ENCODE assay signal across 14 cellular contexts in the genomic region with DNA sequence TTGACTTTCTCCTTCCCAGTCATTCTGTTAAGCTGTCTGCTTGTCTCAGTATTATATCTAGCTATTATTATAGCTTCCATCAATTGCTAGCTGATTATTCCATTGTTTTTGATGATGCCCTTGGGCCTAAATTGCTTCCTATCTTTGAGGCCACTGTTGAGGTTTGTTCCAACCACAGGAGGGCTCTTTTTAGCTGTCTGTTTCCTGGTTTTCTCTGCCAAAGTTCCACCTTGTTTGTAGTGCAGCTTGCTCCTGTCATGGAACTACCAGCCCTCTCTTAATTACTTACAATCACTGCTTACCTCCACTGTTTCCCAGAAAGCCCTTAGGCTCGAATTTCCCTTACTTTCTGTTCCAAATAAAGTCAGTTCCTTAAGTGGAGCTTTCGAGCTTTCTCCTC.
DNase-seq lines count a peak whose midpoint lies in the region; ATAC-seq and TF ChIP-seq lines count a peak whose summit lies in the region.
"Had no signal": no experiment of that assay in that cellular context is flagged by ENCODE, and none has a peak within 500 bp of the region (broad histone marks: within the 10 kb centered on the region; RNA-seq: fewer than 3 reads in every experiment).

No MANE protein-coding gene starts in this region.

- no peak for TF ChIP-seq POLR2A in HCT116 (IDR thresholded peaks at IDR 0.05; ENCODE audit: borderline replicate concordance, extremely low read depth, insufficient read depth, insufficient read length)

- peaks cover 3% of the 10 kb centered on the region for H3K27me3 Mint-ChIP-seq in endothelial cell (ENCODE audit: unreplicated experiment)

- BruUV-seq in HCT116 (replicated peaks; lab: Mats Ljungman, UMichigan), result no TSS peak

- no peaks in the 10 kb centered on the region for H3K9me3 ChIP-seq in HCT116 (ENCODE audit: control insufficient read depth in 1 of 2, insufficient read depth in 1 of 2, low read depth in 1 of 2, low read length in 2 of 2)

- H3K27me3 ChIP-seq in HCT116 (ENCODE audit: insufficient read depth, low read length) (no peaks in the 10 kb centered on the region), H7 (ENCODE audit: control insufficient read depth, insufficient read depth, low read length) (no peaks in the 10 kb centered on the region)

- H3K4me3 ChIP-seq in HCT116 (replicated peaks in 1 of 2; ENCODE audit: low read depth in 1 of 2, low read length in 2 of 2), result no peak overlapping the region
- no peak overlapping the region for H3K4me3 ChIP-seq in H7 (ENCODE audit: insufficient read depth, low read depth, low read length)

- no peaks in the 10 kb centered on the region for H3K9me3 Mint-ChIP-seq in endothelial cell (ENCODE audit: unreplicated experiment)
- H3K9me3 Mint-ChIP-seq: activated T-helper 17 cell treated with anti-CD3 and anti-CD28 coated beads, Interleukin-2, amount 50 U/mL, for 72 hours had no signal

- no peak overlapping the region for H3K27ac Mint-ChIP-seq in endothelial cell (ENCODE audit: unreplicated experiment)
- H3K27ac Mint-ChIP-seq: activated T-helper 17 cell treated with anti-CD3 and anti-CD28 coated beads, Interleukin-2, amount 50 U/mL, for 72 hours had no signal

- TF ChIP-seq CTCF in HCT116 (IDR thresholded peaks at IDR 0.05 in 2 of 3, conservative IDR thresholded peaks at IDR 0.05 in 1 of 3; ENCODE audit: borderline replicate concordance in 1 of 3, insufficient read depth in 1 of 3, low read depth in 2 of 3, low read length in 2 of 3) (peak in 2 of 3 experiments; percentile 6 to 17; a peak in 1 of 6 replicates), VCaP (conservative IDR thresholded peaks at IDR 0.05) (peak; percentile 71), endothelial cell (IDR thresholded peaks at IDR 0.05; ENCODE audit: unreplicated experiment) (no peak)

- no peak overlapping the region for H3K9ac ChIP-seq in HCT116 (ENCODE audit: low read length)

- peak; percentile 63 for TF ChIP-seq RAD21 in HCT116 (IDR thresholded peaks at IDR 0.05; ENCODE audit: low read depth)

- H3K4me1 ChIP-seq in HCT116 (ENCODE audit: control insufficient read depth in 1 of 2, insufficient read depth in 2 of 2, low read length in 2 of 2), result peaks cover 0 to 7% of the 10 kb centered on the region in 2 experiments; a peak in 1 of 4 replicates

- H3K4me3 Mint-ChIP-seq in endothelial cell (ENCODE audit: unreplicated experiment), result no peak overlapping the region
- H3K4me3 Mint-ChIP-seq: activated T-helper 17 cell treated with anti-CD3 and anti-CD28 coated beads, Interleukin-2, amount 50 U/mL, for 72 hours had no signal

- intact Hi-C loops in HCT116 (cut with micrococcal nuclease), result no loop called here

- POLR2A ChIA-PET in HCT116 (lab: Charles Lee), result interaction anchor here (1.2 kb wide), 1 partner anchor 378 kb away, joined by 3 read pairs; no protein-coding TSS in a partner anchor

- H4K20me1 ChIP-seq in HCT116 (ENCODE audit: insufficient read depth), result no peaks in the 10 kb centered on the region

- H3K9me2 ChIP-seq in HCT116 (ENCODE audit: insufficient read depth), result no peaks in the 10 kb centered on the region

- DNase-seq in A172 (ENCODE audit: low spot score), result peak; percentile 35
- peak; percentile 7 for DNase-seq in HCT116 (ENCODE audit: low read depth, low spot score)
- DNase-seq in kidney tubule cell (ENCODE audit: low spot score), result peak; percentile 58
- DNase-seq in H7, result no peak
- DNase-seq in endothelial cell (ENCODE audit: low spot score), result no peak
- DNase-seq: activated CD4-positive, alpha-beta T cell treated with anti-CD3 and anti-CD28 coated beads for 1 hour; caudate nucleus; left ventricle myocardium superior; NCI-H2171; SHP77 treated with DMSO at 0.1 percent for 48 hours had no signal

- RAD21 ChIA-PET in HCT116 (lab: Charles Lee; ENCODE audit: low non-redundant PET in 1 of 2, low total read pairs in 2 of 2, uncharacterized antibody in 2 of 2, unreplicated experiment in 2 of 2), result interaction anchor here (0.7 to 0.9 kb wide), 2 partner anchors 137 to 210 kb away, joined by 3 to 5 read pairs; no protein-coding TSS in a partner anchor

- no peak overlapping the region for H3K4me2 ChIP-seq in HCT116 (ENCODE audit: low read length)

- peak; percentile 57 for ATAC-seq in HCT116
- ATAC-seq in HG03175 (IDR thresholded peaks at IDR 0.05; ENCODE audit: unreplicated experiment), result no peak
- no peak for ATAC-seq in HG02885 (IDR thresholded peaks at IDR 0.05; ENCODE audit: poor library complexity, unreplicated experiment)
- ATAC-seq: activated T-helper 17 cell treated with anti-CD3 and anti-CD28 coated beads, Interleukin-2, amount 50 U/mL, for 72 hours; left ventricle myocardium superior had no signal

- H3K36me3 Mint-ChIP-seq in endothelial cell (ENCODE audit: low read depth, unreplicated experiment), result no peaks in the 10 kb centered on the region

- H3K4me1 Mint-ChIP-seq in endothelial cell (ENCODE audit: unreplicated experiment), result peaks cover 3% of the 10 kb centered on the region
- H3K4me1 Mint-ChIP-seq: activated T-helper 17 cell treated with anti-CD3 and anti-CD28 coated beads, Interleukin-2, amount 50 U/mL, for 72 hours had no signal

- no peak overlapping the region for H2AFZ ChIP-seq in HCT116 (ENCODE audit: low read depth, low read length, poor library complexity, severe bottlenecking)

- H3K36me3 ChIP-seq in HCT116 (ENCODE audit: control insufficient read depth in 1 of 2, insufficient read depth in 2 of 2, low read length in 2 of 2), result no peaks in the 10 kb centered on the region
- no peaks in the 10 kb centered on the region for H3K36me3 ChIP-seq in H7 (replicated peaks; ENCODE audit: control insufficient read depth, insufficient read depth, low read length)

- no peaks in the 10 kb centered on the region for H3K79me2 ChIP-seq in HCT116 (ENCODE audit: insufficient read depth, low read length)

- H3K27ac ChIP-seq in HCT116 (ENCODE audit: low read depth, low read length) (no peak overlapping the region), VCaP (no peak overlapping the region)

- CTCF ChIA-PET in HCT116 (lab: Charles Lee), result interaction anchor here (0.9 to 2.4 kb wide), 4 partner anchors 17 to 377 kb away, joined by 3 to 18 read pairs (median 5); no protein-coding TSS in a partner anchor

TF ChIP-seq in HCT116, 20 proteins besides CTCF, POLR2A, EP300 and RAD21:
- TF ChIP-seq EGR1 (IDR thresholded peaks at IDR 0.05; ENCODE audit: low read depth), result no peak
TF ChIP-seq in HCT116: peak in this region for 0.

Comparison
In these comparisons a context has a peak if more than half of its experiments do, and no peak if none do; other contexts are left out.
1. DNase-seq: peak in A172 (single experiment), HCT116 (single experiment) and kidney tubule cell (single experiment); none in H7 (single experiment) and endothelial cell (single experiment).